In the genomic region with DNA sequence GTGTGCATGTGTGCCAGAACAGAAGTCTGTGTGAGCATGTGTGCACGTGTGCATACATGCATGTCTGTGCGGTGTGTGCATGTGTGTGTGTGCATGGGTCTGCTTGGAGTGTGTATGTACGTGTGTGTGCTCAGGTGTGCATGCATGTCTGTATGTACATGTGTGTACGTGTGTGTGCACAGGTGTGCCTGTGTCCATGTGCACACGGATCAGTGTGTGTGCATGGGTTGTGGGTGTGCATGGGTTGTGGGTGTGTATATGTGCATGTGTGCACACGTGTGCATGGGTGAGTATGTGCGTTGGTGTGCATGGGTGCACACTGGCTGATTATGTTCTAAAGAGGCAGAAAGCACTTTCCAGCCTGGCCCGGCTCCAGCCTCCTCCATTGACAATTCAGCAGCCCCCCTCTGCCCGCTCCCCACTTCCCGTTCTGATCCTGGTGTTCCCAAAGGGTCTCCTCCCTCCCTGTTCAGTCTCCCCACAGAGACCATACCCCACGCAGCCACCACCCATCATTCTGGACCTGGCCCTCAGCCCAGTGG, we compare ENCODE assay signal across 25 cellular contexts.
"Had no signal": no experiment of that assay in that cellular context is flagged by ENCODE, and none has a peak within 500 bp of the region (broad histone marks: within the 10 kb centered on the region; RNA-seq: fewer than 3 reads in every experiment).

No MANE protein-coding gene starts in this region.

- H3K9me3 ChIP-seq: adrenal gland, SJCRH30, SK-N-SH had no signal

- DNase-seq: activated CD4-positive, alpha-beta T cell treated with anti-CD3 and anti-CD28 coated beads for 4 hours; activated CD8-positive, alpha-beta memory T cell treated with anti-CD3 and anti-CD28 coated beads, Interleukin-2, amount 50 U/mL, for 4 hours; activated CD8-positive, alpha-beta T cell treated with anti-CD3 and anti-CD28 coated beads for 36 hours; activated naive CD4-positive, alpha-beta T cell treated with anti-CD3 and anti-CD28 coated beads, Interleukin-2, amount 50 U/mL, for 16 hours; activated naive CD8-positive, alpha-beta T cell treated with anti-CD3 and anti-CD28 coated beads, Interleukin-2, amount 10 ng/mL, durations not matched to agents 7 days and 5 days; activated T-cell treated with anti-CD3 and anti-CD28 coated beads, Interleukin-2, amount 50 U/mL, for 72 hours; adrenal gland; central memory CD4-positive, alpha-beta T cell; NCI-H1092; NCI-H1417; NCI-H1930; NCI-H2171; NCI-H345; NCI-H510A; NCI-H526 treated with DMSO at 0.1 percent for 48 hours; NCI-H82; OCI-M1; Right ventricle myocardium superior; RPMI8226; SJCRH30; SK-N-SH; T-helper 1 cell had no signal

- H3K36me3 ChIP-seq: adrenal gland, SJCRH30 had no signal

- H3K4me3 ChIP-seq: adrenal gland, SJCRH30 had no signal

- H3K27me3 ChIP-seq: SJCRH30 had no signal

- H3K9me3 Mint-ChIP-seq: activated naive CD8-positive, alpha-beta T cell treated with anti-CD3 and anti-CD28 coated beads, Interleukin-2, amount 10 ng/mL, durations not matched to agents 7 days and 5 days had no signal

- H3K27ac ChIP-seq: adrenal gland, KMS-11, SJCRH30, VCaP had no signal

- H3K9me2 ChIP-seq: SK-N-SH had no signal

- ATAC-seq: activated CD8-positive, alpha-beta T cell treated with anti-CD3 and anti-CD28 coated beads for 36 hours; activated T-cell treated with anti-CD3 and anti-CD28 coated beads, Interleukin-2, amount 50 U/mL, for 72 hours; Panc1 had no signal

- H3K4me3 Mint-ChIP-seq: activated CD8-positive, alpha-beta T cell treated with anti-CD3 and anti-CD28 coated beads for 36 hours; activated naive CD8-positive, alpha-beta T cell treated with anti-CD3 and anti-CD28 coated beads, Interleukin-2, amount 10 ng/mL, durations not matched to agents 7 days and 5 days; activated T-cell treated with anti-CD3 and anti-CD28 coated beads, Interleukin-2, amount 50 U/mL, for 72 hours had no signal

- H3K27me3 Mint-ChIP-seq: activated CD8-positive, alpha-beta T cell treated with anti-CD3 and anti-CD28 coated beads for 36 hours; activated naive CD8-positive, alpha-beta T cell treated with anti-CD3 and anti-CD28 coated beads, Interleukin-2, amount 10 ng/mL, durations not matched to agents 7 days and 5 days had no signal

- H3K4me2 ChIP-seq: KMS-11, SK-N-SH had no signal

- H3K27ac Mint-ChIP-seq: activated CD8-positive, alpha-beta T cell treated with anti-CD3 and anti-CD28 coated beads for 36 hours; activated naive CD8-positive, alpha-beta T cell treated with anti-CD3 and anti-CD28 coated beads, Interleukin-2, amount 10 ng/mL, durations not matched to agents 7 days and 5 days; activated T-cell treated with anti-CD3 and anti-CD28 coated beads, Interleukin-2, amount 50 U/mL, for 72 hours had no signal

- H3K4me1 Mint-ChIP-seq: activated naive CD8-positive, alpha-beta T cell treated with anti-CD3 and anti-CD28 coated beads, Interleukin-2, amount 10 ng/mL, durations not matched to agents 7 days and 5 days had no signal
